13 cellular contexts compared by ENCODE assay signal in genomic region chr14:91729756-91730155, GRCh38. TPM values are rescaled to one million over a fixed set of nuclear protein-coding genes. Genes with fewer than 3 reads are reported as not detected.
DNase-seq lines count a peak whose midpoint lies in the region; ATAC-seq and TF ChIP-seq lines count a peak whose summit lies in the region.
"Had no signal": no experiment of that assay in that cellular context is flagged by ENCODE, and none has a peak within 500 bp of the region (broad histone marks: within the 10 kb centered on the region; RNA-seq: fewer than 3 reads in every experiment).

No MANE protein-coding gene starts in this region.

- H2AFZ ChIP-seq in parathyroid adenoma: peak overlapping the region; percentile 33

- H3K4me1 ChIP-seq in parathyroid adenoma (peaks cover 48% of the 10 kb centered on the region), aorta (ENCODE audit: control insufficient read depth in 1 of 2, insufficient read depth in 2 of 2, low read length in 2 of 2) (no peaks in the 10 kb centered on the region)
- H3K4me1 ChIP-seq: BLaER1 had no signal

- H3K27ac ChIP-seq in parathyroid adenoma: peak overlapping the region; percentile 100
- H3K27ac ChIP-seq in coronary artery: no peak overlapping the region
- no peak overlapping the region for H3K27ac ChIP-seq in aorta (ENCODE audit: low read depth in 1 of 2, low read length in 2 of 2)
- H3K27ac ChIP-seq: BLaER1, HL-60 had no signal

- no peaks in the 10 kb centered on the region for H3K9me3 ChIP-seq in parathyroid adenoma (ENCODE audit: control insufficient read depth, low read length)
- no peaks in the 10 kb centered on the region for H3K9me3 ChIP-seq in aorta (ENCODE audit: control insufficient read depth, low read length)
- H3K9me3 ChIP-seq: BLaER1, Caco-2 had no signal

- 47 to 56% methylated on average over 3 of the region's 3 CpGs for WGBS in aorta, 2 donors

- TF ChIP-seq CTCF in fibroblast of mammary gland (conservative IDR thresholded peaks at IDR 0.05; ENCODE audit: control insufficient read depth, insufficient read depth, low read depth, low read length): no peak
- no peak for TF ChIP-seq CTCF in parathyroid adenoma (IDR thresholded peaks at IDR 0.05)
- TF ChIP-seq CTCF in coronary artery (IDR thresholded peaks at IDR 0.05): no peak

- no peak overlapping the region for H3K4me3 ChIP-seq in fibroblast of mammary gland (ENCODE audit: control insufficient read depth, low read depth, low read length)
- H3K4me3 ChIP-seq in parathyroid adenoma (ENCODE audit: low read depth, low read length): no peak overlapping the region
- H3K4me3 ChIP-seq in coronary artery: no peak overlapping the region
- no peak overlapping the region for H3K4me3 ChIP-seq in aorta (ENCODE audit: low read length in 2 of 2)
- H3K4me3 ChIP-seq: BLaER1 had no signal

- H3K36me3 ChIP-seq in parathyroid adenoma (ENCODE audit: control insufficient read depth, insufficient read depth, low read length): no peaks in the 10 kb centered on the region
- H3K36me3 ChIP-seq in aorta (ENCODE audit: control insufficient read depth in 1 of 2, insufficient read depth in 2 of 2, low read length in 1 of 2): no peaks in the 10 kb centered on the region
- H3K36me3 ChIP-seq: BLaER1 had no signal

- intact Hi-C loops in aorta (cut with DNase I): no loop called here

- ATAC-seq in aorta (ENCODE audit: low FRiP score): no peak

- peak; percentile 13 for DNase-seq in AG08396 (ENCODE audit: low spot score)
- DNase-seq in AG20443 (ENCODE audit: low spot score): peak; percentile 32
- DNase-seq in fibroblast of mammary gland (ENCODE audit: low read depth): peak; percentile 59
- DNase-seq in glomerular visceral epithelial cell (ENCODE audit: extremely low spot score): no peak
- DNase-seq in coronary artery (ENCODE audit: low spot score): no peak
- DNase-seq in aorta: no peak
- DNase-seq: AML-193; Caco-2; CD8-positive, alpha-beta memory T cell had no signal

- no peaks in the 10 kb centered on the region for H3K79me2 ChIP-seq in parathyroid adenoma

- H3K9ac ChIP-seq in parathyroid adenoma: no peak overlapping the region
- H3K9ac ChIP-seq: BLaER1 had no signal

- H3K4me2 ChIP-seq in parathyroid adenoma (ENCODE audit: low read length): no peak overlapping the region
- H3K4me2 ChIP-seq: BLaER1 had no signal

- no peaks in the 10 kb centered on the region for H3K27me3 ChIP-seq in parathyroid adenoma (ENCODE audit: control insufficient read depth, insufficient read depth, low read length)
- H3K27me3 ChIP-seq in aorta (ENCODE audit: control insufficient read depth in 1 of 2, insufficient read depth in 2 of 2, low read length in 1 of 2): no peaks in the 10 kb centered on the region
- H3K27me3 ChIP-seq: BLaER1 had no signal

RNA-seq across cellular contexts. Expression of gene CATSPERB, which starts 2.1 kb away (rescaled TPM):
- 10 to 100 TPM; 12.9 to 15.3 TPM for total RNA-seq in aorta
- polyA plus RNA-seq in aorta: 1 to 10 TPM; 1.1 to 9.3 TPM
- total RNA-seq: Daoy had no signal

Comparison
In these comparisons a context has a peak if more than half of its experiments do, and no peak if none do; other contexts are left out.
1. DNase-seq: peak in AG08396 (single experiment), AG20443 (single experiment) and fibroblast of mammary gland (single experiment); none in glomerular visceral epithelial cell (single experiment), coronary artery (single experiment) and aorta (0 of 2).